Comparison of ENCODE assay signal across 1 cellular context in genomic region chr20:57130160-57130772, GRCh38.
TF ChIP-seq lines count a peak whose summit lies in the region.

No MANE protein-coding gene starts in this region.

TF ChIP-seq in HepG2, 621 proteins besides CTCF, POLR2A, EP300 and RAD21 (continued from another document and continues in another):
- TF ChIP-seq KDM4B (CRISPR knock-in tag; IDR thresholded peaks at IDR 0.05) (peak; percentile 72), ARNTL (CRISPR knock-in tag; IDR thresholded peaks at IDR 0.05) (peak; percentile 98), HNF4A (CRISPR knock-in tag; IDR thresholded peaks at IDR 0.05) (peak; percentile 94), NFAT5 (CRISPR knock-in tag; IDR thresholded peaks at IDR 0.05) (no peak), SSRP1 (CRISPR knock-in tag; IDR thresholded peaks at IDR 0.05) (peak; percentile 91; the same call in 1 of the 2 replicates), JARID2 (CRISPR knock-in tag; IDR thresholded peaks at IDR 0.05; ENCODE audit: insufficient replicate concordance) (peak; percentile 90), MLLT10 (CRISPR knock-in tag; IDR thresholded peaks at IDR 0.05) (no peak), REL (CRISPR knock-in tag; conservative IDR thresholded peaks at IDR 0.05) (no peak), ZNF816 (CRISPR knock-in tag; IDR thresholded peaks at IDR 0.05; ENCODE audit: borderline replicate concordance) (0 out of 2 replicates have a peak, but pooled peaks have one; percentile 82), NFRKB (IDR thresholded peaks at IDR 0.05) (no peak), SATB2 (CRISPR knock-in tag; IDR thresholded peaks at IDR 0.05) (no peak), TBX3 (IDR thresholded peaks at IDR 0.05; ENCODE audit: borderline replicate concordance) (peak; percentile 25; the same call in 1 of the 2 replicates), MZF1 (CRISPR knock-in tag; IDR thresholded peaks at IDR 0.05; ENCODE audit: borderline replicate concordance) (no peak), IKZF5 (CRISPR knock-in tag; IDR thresholded peaks at IDR 0.05) (peak; percentile 83; the same call in 1 of the 2 replicates), NAIF1 (CRISPR knock-in tag; IDR thresholded peaks at IDR 0.05; ENCODE audit: borderline replicate concordance) (no peak), THYN1 (CRISPR knock-in tag; IDR thresholded peaks at IDR 0.05; ENCODE audit: borderline replicate concordance, low read depth) (no peak), ZNF652 (CRISPR knock-in tag; IDR thresholded peaks at IDR 0.05; ENCODE audit: borderline replicate concordance, low read depth) (no peak), ZNF569 (CRISPR knock-in tag; IDR thresholded peaks at IDR 0.05; ENCODE audit: borderline replicate concordance) (no peak), ZNF740 (CRISPR knock-in tag; IDR thresholded peaks at IDR 0.05) (no peak), CEBPG (CRISPR knock-in tag; IDR thresholded peaks at IDR 0.05) (peak; percentile 99), AKAP8 (CRISPR knock-in tag; IDR thresholded peaks at IDR 0.05) (no peak), ZNF3 (CRISPR knock-in tag; IDR thresholded peaks at IDR 0.05) (no peak), REXO4 (CRISPR knock-in tag; IDR thresholded peaks at IDR 0.05; ENCODE audit: borderline replicate concordance) (0 out of 2 replicates have a peak, but pooled peaks have one; percentile 41), NCOA5 (CRISPR knock-in tag; IDR thresholded peaks at IDR 0.05) (no peak), ZNF788 (CRISPR knock-in tag; IDR thresholded peaks at IDR 0.05; ENCODE audit: borderline replicate concordance) (peak; percentile 92), ZNF136 (CRISPR knock-in tag; IDR thresholded peaks at IDR 0.05; ENCODE audit: low read depth) (no peak), HNRNPL (IDR thresholded peaks at IDR 0.05; ENCODE audit: low read depth, low read length) (no peak), TSC22D2 (CRISPR knock-in tag; IDR thresholded peaks at IDR 0.05; ENCODE audit: borderline replicate concordance) (no peak), RARA (CRISPR knock-in tag; IDR thresholded peaks at IDR 0.05) (peak; percentile 77), ZNF709 (CRISPR knock-in tag; IDR thresholded peaks at IDR 0.05) (0 out of 2 replicates have a peak, but pooled peaks have one; percentile 11), TGIF2 (CRISPR knock-in tag; IDR thresholded peaks at IDR 0.05) (peak; percentile 93), FOXM1 (CRISPR knock-in tag; IDR thresholded peaks at IDR 0.05) (no peak), AGO2 (optimal IDR thresholded peaks at IDR 0.05; ENCODE audit: low read depth, low read length) (no peak), MIXL1 (CRISPR knock-in tag; IDR thresholded peaks at IDR 0.05) (peak; percentile 77; the same call in 1 of the 2 replicates), ZNF761 (CRISPR knock-in tag; conservative IDR thresholded peaks at IDR 0.05) (no peak), ZSCAN22 (CRISPR knock-in tag; IDR thresholded peaks at IDR 0.05) (no peak)
- TF ChIP-seq, protein P1, sequence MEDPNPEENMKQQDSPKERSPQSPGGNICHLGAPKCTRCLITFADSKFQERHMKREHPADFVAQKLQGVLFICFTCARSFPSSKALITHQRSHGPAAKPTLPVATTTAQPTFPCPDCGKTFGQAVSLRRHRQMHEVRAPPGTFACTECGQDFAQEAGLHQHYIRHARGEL (CRISPR knock-in tag; IDR thresholded peaks at IDR 0.05): no peak
- TF ChIP-seq, protein P2, sequence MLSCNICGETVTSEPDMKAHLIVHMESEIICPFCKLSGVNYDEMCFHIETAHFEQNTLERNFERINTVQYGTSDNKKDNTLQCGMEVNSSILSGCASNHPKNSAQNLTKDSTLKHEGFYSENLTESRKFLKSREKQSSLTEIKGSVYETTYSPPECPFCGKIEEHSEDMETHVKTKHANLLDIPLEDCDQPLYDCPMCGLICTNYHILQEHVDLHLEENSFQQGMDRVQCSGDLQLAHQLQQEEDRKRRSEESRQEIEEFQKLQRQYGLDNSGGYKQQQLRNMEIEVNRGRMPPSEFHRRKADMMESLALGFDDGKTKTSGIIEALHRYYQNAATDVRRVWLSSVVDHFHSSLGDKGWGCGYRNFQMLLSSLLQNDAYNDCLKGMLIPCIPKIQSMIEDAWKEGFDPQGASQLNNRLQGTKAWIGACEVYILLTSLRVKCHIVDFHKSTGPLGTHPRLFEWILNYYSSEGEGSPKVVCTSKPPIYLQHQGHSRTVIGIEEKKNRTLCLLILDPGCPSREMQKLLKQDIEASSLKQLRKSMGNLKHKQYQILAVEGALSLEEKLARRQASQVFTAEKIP (CRISPR knock-in tag; IDR thresholded peaks at IDR 0.05; ENCODE audit: borderline replicate concordance): no peak
- TF ChIP-seq, protein P3, sequence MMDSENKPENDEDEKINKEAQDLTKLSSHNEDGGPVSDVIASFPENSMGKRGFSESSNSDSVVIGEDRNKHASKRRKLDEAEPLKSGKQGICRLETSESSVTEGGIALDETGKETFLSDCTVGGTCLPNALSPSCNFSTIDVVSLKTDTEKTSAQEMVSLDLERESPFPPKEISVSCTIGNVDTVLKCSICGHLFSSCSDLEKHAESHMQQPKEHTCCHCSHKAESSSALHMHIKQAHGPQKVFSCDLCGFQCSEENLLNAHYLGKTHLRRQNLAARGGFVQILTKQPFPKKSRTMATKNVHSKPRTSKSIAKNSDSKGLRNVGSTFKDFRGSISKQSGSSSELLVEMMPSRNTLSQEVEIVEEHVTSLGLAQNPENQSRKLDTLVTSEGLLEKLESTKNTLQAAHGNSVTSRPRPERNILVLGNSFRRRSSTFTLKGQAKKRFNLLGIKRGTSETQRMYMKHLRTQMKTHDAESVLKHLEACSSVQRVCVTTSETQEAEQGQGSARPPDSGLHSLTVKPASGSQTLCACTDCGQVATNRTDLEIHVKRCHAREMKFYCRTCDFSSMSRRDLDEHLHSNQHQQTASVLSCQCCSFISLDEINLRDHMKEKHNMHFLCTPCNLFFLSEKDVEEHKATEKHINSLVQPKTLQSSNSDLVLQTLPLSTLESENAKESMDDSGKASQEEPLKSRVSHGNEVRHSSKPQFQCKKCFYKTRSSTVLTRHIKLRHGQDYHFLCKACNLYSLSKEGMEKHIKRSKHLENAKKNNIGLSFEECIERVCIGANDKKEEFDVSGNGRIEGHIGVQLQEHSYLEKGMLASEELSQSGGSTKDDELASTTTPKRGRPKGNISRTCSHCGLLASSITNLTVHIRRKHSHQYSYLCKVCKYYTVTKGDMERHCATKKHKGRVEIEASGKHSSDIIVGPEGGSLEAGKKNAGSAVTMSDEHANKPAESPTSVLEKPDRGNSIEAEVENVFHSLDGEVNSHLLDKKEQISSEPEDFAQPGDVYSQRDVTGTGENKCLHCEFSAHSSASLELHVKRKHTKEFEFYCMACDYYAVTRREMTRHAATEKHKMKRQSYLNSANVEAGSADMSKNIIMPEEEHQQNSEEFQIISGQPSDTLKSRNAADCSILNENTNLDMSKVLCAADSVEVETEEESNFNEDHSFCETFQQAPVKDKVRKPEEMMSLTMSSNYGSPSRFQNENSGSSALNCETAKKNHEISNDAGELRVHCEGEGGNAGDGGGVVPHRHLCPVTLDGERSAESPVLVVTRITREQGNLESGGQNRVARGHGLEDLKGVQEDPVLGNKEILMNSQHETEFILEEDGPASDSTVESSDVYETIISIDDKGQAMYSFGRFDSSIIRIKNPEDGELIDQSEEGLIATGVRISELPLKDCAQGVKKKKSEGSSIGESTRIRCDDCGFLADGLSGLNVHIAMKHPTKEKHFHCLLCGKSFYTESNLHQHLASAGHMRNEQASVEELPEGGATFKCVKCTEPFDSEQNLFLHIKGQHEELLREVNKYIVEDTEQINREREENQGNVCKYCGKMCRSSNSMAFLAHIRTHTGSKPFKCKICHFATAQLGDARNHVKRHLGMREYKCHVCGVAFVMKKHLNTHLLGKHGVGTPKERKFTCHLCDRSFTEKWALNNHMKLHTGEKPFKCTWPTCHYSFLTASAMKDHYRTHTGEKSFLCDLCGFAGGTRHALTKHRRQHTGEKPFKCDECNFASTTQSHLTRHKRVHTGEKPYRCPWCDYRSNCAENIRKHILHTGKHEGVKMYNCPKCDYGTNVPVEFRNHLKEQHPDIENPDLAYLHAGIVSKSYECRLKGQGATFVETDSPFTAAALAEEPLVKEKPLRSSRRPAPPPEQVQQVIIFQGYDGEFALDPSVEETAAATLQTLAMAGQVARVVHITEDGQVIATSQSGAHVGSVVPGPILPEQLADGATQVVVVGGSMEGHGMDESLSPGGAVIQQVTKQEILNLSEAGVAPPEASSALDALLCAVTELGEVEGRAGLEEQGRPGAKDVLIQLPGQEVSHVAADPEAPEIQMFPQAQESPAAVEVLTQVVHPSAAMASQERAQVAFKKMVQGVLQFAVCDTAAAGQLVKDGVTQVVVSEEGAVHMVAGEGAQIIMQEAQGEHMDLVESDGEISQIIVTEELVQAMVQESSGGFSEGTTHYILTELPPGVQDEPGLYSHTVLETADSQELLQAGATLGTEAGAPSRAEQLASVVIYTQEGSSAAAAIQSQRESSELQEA (CRISPR knock-in tag; IDR thresholded peaks at IDR 0.05; ENCODE audit: not compliant biosample characterization): peak; percentile 60
- TF ChIP-seq, protein P4, sequence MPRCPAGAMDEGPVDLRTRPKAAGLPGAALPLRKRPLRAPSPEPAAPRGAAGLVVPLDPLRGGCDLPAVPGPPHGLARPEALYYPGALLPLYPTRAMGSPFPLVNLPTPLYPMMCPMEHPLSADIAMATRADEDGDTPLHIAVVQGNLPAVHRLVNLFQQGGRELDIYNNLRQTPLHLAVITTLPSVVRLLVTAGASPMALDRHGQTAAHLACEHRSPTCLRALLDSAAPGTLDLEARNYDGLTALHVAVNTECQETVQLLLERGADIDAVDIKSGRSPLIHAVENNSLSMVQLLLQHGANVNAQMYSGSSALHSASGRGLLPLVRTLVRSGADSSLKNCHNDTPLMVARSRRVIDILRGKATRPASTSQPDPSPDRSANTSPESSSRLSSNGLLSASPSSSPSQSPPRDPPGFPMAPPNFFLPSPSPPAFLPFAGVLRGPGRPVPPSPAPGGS (CRISPR knock-in tag; IDR thresholded peaks at IDR 0.05): peak; percentile 89; the same call in 1 of the 2 replicates
- TF ChIP-seq, protein P5, sequence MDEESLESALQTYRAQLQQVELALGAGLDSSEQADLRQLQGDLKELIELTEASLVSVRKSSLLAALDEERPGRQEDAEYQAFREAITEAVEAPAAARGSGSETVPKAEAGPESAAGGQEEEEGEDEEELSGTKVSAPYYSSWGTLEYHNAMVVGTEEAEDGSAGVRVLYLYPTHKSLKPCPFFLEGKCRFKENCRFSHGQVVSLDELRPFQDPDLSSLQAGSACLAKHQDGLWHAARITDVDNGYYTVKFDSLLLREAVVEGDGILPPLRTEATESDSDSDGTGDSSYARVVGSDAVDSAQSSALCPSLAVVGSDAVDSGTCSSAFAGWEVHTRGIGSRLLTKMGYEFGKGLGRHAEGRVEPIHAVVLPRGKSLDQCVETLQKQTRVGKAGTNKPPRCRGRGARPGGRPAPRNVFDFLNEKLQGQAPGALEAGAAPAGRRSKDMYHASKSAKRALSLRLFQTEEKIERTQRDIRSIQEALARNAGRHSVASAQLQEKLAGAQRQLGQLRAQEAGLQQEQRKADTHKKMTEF (CRISPR knock-in tag; IDR thresholded peaks at IDR 0.05): peak; percentile 81; the same call in 1 of the 2 replicates
- TF ChIP-seq, protein P6, sequence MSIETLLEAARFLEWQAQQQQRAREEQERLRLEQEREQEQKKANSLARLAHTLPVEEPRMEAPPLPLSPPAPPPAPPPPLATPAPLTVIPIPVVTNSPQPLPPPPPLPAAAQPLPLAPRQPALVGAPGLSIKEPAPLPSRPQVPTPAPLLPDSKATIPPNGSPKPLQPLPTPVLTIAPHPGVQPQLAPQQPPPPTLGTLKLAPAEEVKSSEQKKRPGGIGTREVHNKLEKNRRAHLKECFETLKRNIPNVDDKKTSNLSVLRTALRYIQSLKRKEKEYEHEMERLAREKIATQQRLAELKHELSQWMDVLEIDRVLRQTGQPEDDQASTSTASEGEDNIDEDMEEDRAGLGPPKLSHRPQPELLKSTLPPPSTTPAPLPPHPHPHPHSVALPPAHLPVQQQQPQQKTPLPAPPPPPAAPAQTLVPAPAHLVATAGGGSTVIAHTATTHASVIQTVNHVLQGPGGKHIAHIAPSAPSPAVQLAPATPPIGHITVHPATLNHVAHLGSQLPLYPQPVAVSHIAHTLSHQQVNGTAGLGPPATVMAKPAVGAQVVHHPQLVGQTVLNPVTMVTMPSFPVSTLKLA (IDR thresholded peaks at IDR 0.05): peak; percentile 22; the same call in 1 of the 2 replicates
